27 cellular contexts compared by ENCODE assay signal in genomic region chr12:116390656-116391335, GRCh38.
DNase-seq lines count a peak whose midpoint lies in the region; ATAC-seq and TF ChIP-seq lines count a peak whose summit lies in the region.
"Had no signal": no experiment of that assay in that cellular context is flagged by ENCODE, and none has a peak within 500 bp of the region (broad histone marks: within the 10 kb centered on the region; RNA-seq: fewer than 3 reads in every experiment).

No MANE protein-coding gene starts in this region.

- no peak for TF ChIP-seq CTCF in PC-3 (conservative IDR thresholded peaks at IDR 0.05; ENCODE audit: low read depth, low read length)
- TF ChIP-seq CTCF in breast epithelium (IDR thresholded peaks at IDR 0.05), result no peak

- H3K9me2 ChIP-seq in PC-3 (replicated peaks; ENCODE audit: low read length), result no peaks in the 10 kb centered on the region

- H3F3A ChIP-seq in PC-3 (ENCODE audit: low read length, unreplicated experiment), result peaks cover 8% of the 10 kb centered on the region

- peak overlapping the region; percentile 95 for H3K27ac ChIP-seq in PC-3 (ENCODE audit: low read length)
- H3K27ac ChIP-seq in breast epithelium, result peak overlapping the region; percentile 61 to 86
- peak overlapping the region; percentile 88 for H3K27ac ChIP-seq in trophoblast cell (ENCODE audit: low read depth, low read length)
- H3K27ac ChIP-seq: gastroesophageal sphincter, Peyer's patch, thyroid gland had no signal

- no peak overlapping the region for H2AFZ ChIP-seq in PC-3 (ENCODE audit: low read length)
- H2AFZ ChIP-seq in trophoblast cell (ENCODE audit: insufficient read depth, low read length, poor library complexity), result no peak overlapping the region

- peak; percentile 5 for ATAC-seq in PC-3
- ATAC-seq in HG02623 (IDR thresholded peaks at IDR 0.05; ENCODE audit: unreplicated experiment), result no peak
- ATAC-seq in HG02610 (IDR thresholded peaks at IDR 0.05; ENCODE audit: unreplicated experiment), result no peak
- ATAC-seq: activated CD4-positive, CD25-positive, alpha-beta regulatory T cell treated with anti-CD3 and anti-CD28 coated beads, Interleukin-2, amount 50 U/mL, for 24 hours; activated CD8-positive, alpha-beta T cell treated with anti-CD3 and anti-CD28 coated beads for 36 hours; naive thymus-derived CD4-positive, alpha-beta T cell; T-cell had no signal

- H4K20me1 ChIP-seq in PC-3 (ENCODE audit: low read length), result no peaks in the 10 kb centered on the region

- H3K27me3 ChIP-seq in PC-3 (ENCODE audit: low read length) (no peaks in the 10 kb centered on the region), breast epithelium (no peaks in the 10 kb centered on the region), trophoblast cell (ENCODE audit: insufficient read depth, low read length) (no peaks in the 10 kb centered on the region)
- H3K27me3 ChIP-seq: gastroesophageal sphincter, Peyer's patch, thyroid gland had no signal

- H2BK120ac ChIP-seq in trophoblast cell (ENCODE audit: insufficient read depth, low read length, poor library complexity), result no peak overlapping the region

- peak overlapping the region; percentile 57 for H3K4me2 ChIP-seq in PC-3 (ENCODE audit: low read length)
- no peak overlapping the region for H3K4me2 ChIP-seq in trophoblast cell (ENCODE audit: low read length)

- H4K8ac ChIP-seq in trophoblast cell (ENCODE audit: low read depth, low read length), result no peak overlapping the region

- no TSS peak for BruUV-seq in PC-3 (replicated peaks; lab: Mats Ljungman, UMichigan)

- no peak overlapping the region for H4K91ac ChIP-seq in trophoblast cell (ENCODE audit: low read depth, low read length)

- no peak overlapping the region for H2AK5ac ChIP-seq in trophoblast cell (ENCODE audit: low read length)

- H3K4me1 ChIP-seq in PC-3 (ENCODE audit: insufficient read depth, low read length) (peaks cover 34% of the 10 kb centered on the region), breast epithelium (no peaks in the 10 kb centered on the region), trophoblast cell (ENCODE audit: control insufficient read depth in 1 of 2, insufficient read depth in 2 of 2, low read length in 2 of 2) (peaks cover 5 to 6% of the 10 kb centered on the region in 2 experiments)
- H3K4me1 ChIP-seq: Peyer's patch had no signal

- no peak overlapping the region for H2BK5ac ChIP-seq in trophoblast cell (ENCODE audit: low read depth, low read length, poor library complexity)

- H3K36me3 ChIP-seq in PC-3 (ENCODE audit: low read depth, low read length) (no peaks in the 10 kb centered on the region), breast epithelium (no peaks in the 10 kb centered on the region), trophoblast cell (ENCODE audit: control insufficient read depth in 1 of 2, insufficient read depth in 2 of 2, low read length in 2 of 2) (no peaks in the 10 kb centered on the region)
- H3K36me3 ChIP-seq: gastroesophageal sphincter, Peyer's patch, thyroid gland had no signal

- no peak overlapping the region for H3K18ac ChIP-seq in trophoblast cell (ENCODE audit: low read length)

- CTCF ChIA-PET in PC-3 (lab: Charles Lee), result interaction anchor here (1.3 kb wide), 1 partner anchor 16 kb away, joined by 3 read pairs; no protein-coding TSS in a partner anchor

- POLR2A ChIA-PET in PC-3 (lab: Charles Lee; ENCODE audit: unreplicated experiment), result no interaction called here

- H3K79me1 ChIP-seq in trophoblast cell (ENCODE audit: low read length), result peaks cover 3% of the 10 kb centered on the region

- H3K9me3 ChIP-seq in PC-3 (ENCODE audit: low read length), result no peaks in the 10 kb centered on the region
- H3K9me3 ChIP-seq in breast epithelium, result peaks cover 3 to 10% of the 10 kb centered on the region in 2 donors
- H3K9me3 ChIP-seq in trophoblast cell (ENCODE audit: insufficient read depth, low read depth, low read length), result no peaks in the 10 kb centered on the region
- H3K9me3 ChIP-seq: Peyer's patch, thyroid gland had no signal

- DNase-seq in EL, result peak; percentile 74
- peak; percentile 87 for DNase-seq in PC-3
- no peak for DNase-seq in breast epithelium (ENCODE audit: low spot score in 2 of 2)
- no peak for DNase-seq in trophoblast cell
- no peak for DNase-seq in NK-92 (lab: John Stamatoyannopoulos, UW; ENCODE audit: unreplicated experiment)
- no peak for DNase-seq in KBM-7
- DNase-seq: activated CD8-positive, alpha-beta T cell treated with anti-CD3 and anti-CD28 coated beads for 36 hours; activated naive CD8-positive, alpha-beta T cell treated with anti-CD3 and anti-CD28 coated beads for 36 hours; CD8-positive, alpha-beta memory T cell; central memory CD4-positive, alpha-beta T cell; endodermal cell; immature natural killer cell; Kasumi-1; midbrain; naive thymus-derived CD4-positive, alpha-beta T cell; NCI-H1048; NCI-H1694 treated with DMSO at 0.1 percent for 48 hours; NCI-H2171 treated with DMSO at 0.1 percent for 48 hours; NCI-H524 treated with DMSO at 0.1 percent for 48 hours; NK-92 treated with Interleukin-12 subunit alpha and Interleukin-12 subunit beta, amount 100 ng/mL, for 24 hours; Peyer's patch; T-cell; thyroid gland had no signal

- no peak overlapping the region for H4K12ac ChIP-seq in trophoblast cell (ENCODE audit: low read depth, low read length)

- H3K23ac ChIP-seq in trophoblast cell (ENCODE audit: low read length), result no peak overlapping the region

- H3K9ac ChIP-seq in PC-3 (ENCODE audit: low read length) (peak overlapping the region; percentile 78), trophoblast cell (ENCODE audit: low read length) (no peak overlapping the region)

- H2BK12ac ChIP-seq in trophoblast cell (ENCODE audit: low read length), result no peak overlapping the region

- H3K79me2 ChIP-seq in PC-3 (ENCODE audit: low read length) (no peaks in the 10 kb centered on the region), trophoblast cell (ENCODE audit: control insufficient read depth, insufficient read depth, low read length, poor library complexity) (no peaks in the 10 kb centered on the region)

- intact Hi-C loops in PC-3 (cut with micrococcal nuclease) (loop anchor here (1.0 to 5.0 kb wide), 3 partner anchors 65 to 207 kb away; no protein-coding TSS in a partner anchor), breast epithelium (cut with DNase I; ENCODE audit: low total_unique reads) (no loop called here)

- no peak overlapping the region; the same call in none of the 2 replicates for H3K4me3 ChIP-seq in PC-3 (ENCODE audit: low read length)
- H3K4me3 ChIP-seq in breast epithelium, result no peak overlapping the region
- H3K4me3 ChIP-seq in trophoblast cell (ENCODE audit: low read depth, low read length), result no peak overlapping the region
- H3K4me3 ChIP-seq: gastroesophageal sphincter, Peyer's patch, thyroid gland had no signal

- no CpG with 5 or more reads among the region's 3 CpGs for WGBS in trophoblast cell (ENCODE audit: extremely low coverage, insufficient coverage, insufficient read length)

- no peak overlapping the region for H3K4ac ChIP-seq in trophoblast cell (ENCODE audit: low read depth, low read length)

- no peak for TF ChIP-seq POLR2A in breast epithelium (IDR thresholded peaks at IDR 0.05)

- in situ Hi-C loops in KBM-7 (cut with MboI; ENCODE audit: low pct_unique_long_range_greater_than_20kb, low sequenced_read_pairs), result no loop called here

- no peak overlapping the region for H3K14ac ChIP-seq in trophoblast cell (ENCODE audit: low read length)

Comparison
In these comparisons a context has a peak if more than half of its experiments do, and no peak if none do; other contexts are left out.
1. DNase-seq: peak in EL (single experiment) and PC-3 (single experiment); none in breast epithelium (0 of 2), trophoblast cell (0 of 2), NK-92 (single experiment) and KBM-7 (single experiment).
2. Peak in every context shown above with its lines, with median percentiles within 50 percentile points of each other: H3K27ac ChIP-seq.